In the genomic region with DNA sequence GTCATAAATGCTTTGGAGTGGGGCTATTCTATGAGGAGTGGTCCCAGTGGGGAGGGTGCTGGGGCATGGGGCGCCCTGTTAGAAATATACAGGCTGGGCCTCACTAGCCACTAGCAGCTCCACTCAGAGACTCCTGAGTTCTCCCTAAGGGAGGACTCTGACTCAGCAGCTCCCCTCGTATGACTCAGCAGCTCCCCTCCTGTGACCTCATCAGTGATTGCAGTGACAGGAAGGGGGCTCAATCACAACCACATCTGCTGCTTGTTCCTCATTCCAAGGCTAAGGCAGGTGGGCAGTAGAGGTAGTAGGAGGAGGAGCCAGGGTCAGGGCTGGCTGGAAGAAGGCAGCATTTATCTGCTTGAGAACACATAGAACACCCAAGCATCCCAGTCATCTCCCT, we compare ENCODE assay signal across 8 cellular contexts. TPM values are rescaled to one million over a fixed set of nuclear protein-coding genes. Genes with fewer than 3 reads are reported as not detected.
DNase-seq lines count a peak whose midpoint lies in the region; ATAC-seq and TF ChIP-seq lines count a peak whose summit lies in the region.

No MANE protein-coding gene starts in this region.

- H3K4me3 ChIP-seq in neural progenitor cell: no peak overlapping the region

- H3K79me2 ChIP-seq in neural progenitor cell (ENCODE audit: low read depth): no peaks in the 10 kb centered on the region

- no peaks in the 10 kb centered on the region for H3K36me3 ChIP-seq in neural progenitor cell

- in situ Hi-C loops in G401 (cut with HindIII; ENCODE audit: low sequenced_read_pairs): no loop called here

- no peaks in the 10 kb centered on the region for H3K4me1 ChIP-seq in neural progenitor cell

- no peaks in the 10 kb centered on the region for H4K20me1 ChIP-seq in neural progenitor cell (ENCODE audit: low read depth)

- H3K9me3 ChIP-seq in T-helper 17 cell (ENCODE audit: control insufficient read depth, low read length, poor library complexity, severe bottlenecking) (no peaks in the 10 kb centered on the region), neural progenitor cell (ENCODE audit: low read depth) (no peaks in the 10 kb centered on the region)

- H3K36me3 Mint-ChIP-seq in T-helper 17 cell (ENCODE audit: low read depth): peaks cover 8% of the 10 kb centered on the region
- H3K36me3 Mint-ChIP-seq in neural progenitor cell: peaks cover 36% of the 10 kb centered on the region

- H3K4me2 ChIP-seq in neural progenitor cell: no peak overlapping the region

- H3K9ac ChIP-seq in neural progenitor cell: no peak overlapping the region

- no peak overlapping the region for H2AFZ ChIP-seq in neural progenitor cell (replicated peaks)

- TF ChIP-seq CTCF in neural progenitor cell (IDR thresholded peaks at IDR 0.05): no peak

- ATAC-seq in GM18505 (IDR thresholded peaks at IDR 0.05; ENCODE audit: unreplicated experiment) (peak; percentile 71), HG03103 (IDR thresholded peaks at IDR 0.05; ENCODE audit: low read depth, unreplicated experiment) (peak; percentile 63), T-helper 17 cell (no peak), HG03521 (IDR thresholded peaks at IDR 0.05; ENCODE audit: unreplicated experiment) (no peak)

- H3K4me3 Mint-ChIP-seq in T-helper 17 cell (no peak overlapping the region), neural progenitor cell (no peak overlapping the region)

- no peak overlapping the region for H3K27ac ChIP-seq in neural progenitor cell

- H3K4me1 Mint-ChIP-seq in T-helper 17 cell (peaks cover 16% of the 10 kb centered on the region), neural progenitor cell (no peaks in the 10 kb centered on the region)

- H3K27me3 ChIP-seq in neural progenitor cell: no peaks in the 10 kb centered on the region

- no peaks in the 10 kb centered on the region for H3F3A ChIP-seq in neural progenitor cell (ENCODE audit: low read depth)

- H3K27ac Mint-ChIP-seq in T-helper 17 cell: peak overlapping the region; percentile 39
- H3K27ac Mint-ChIP-seq in neural progenitor cell: no peak overlapping the region

- no peaks in the 10 kb centered on the region for H3K27me3 Mint-ChIP-seq in T-helper 17 cell
- H3K27me3 Mint-ChIP-seq in neural progenitor cell (ENCODE audit: insufficient read depth, low read depth): peaks cover 3% of the 10 kb centered on the region

- DNase-seq in T-helper 17 cell (no peak), erythroblast (lab: John Stamatoyannopoulos, UW) (peak; percentile 29 to 72), stromal cell of bone marrow (ENCODE audit: low read depth) (peak; percentile 70), G401 (ENCODE audit: low spot score) (no peak), neural progenitor cell (ENCODE audit: low spot score) (no peak)

- TF ChIP-seq POLR2A in GM18505 (IDR thresholded peaks at IDR 0.05; ENCODE audit: borderline replicate concordance, extremely low read depth, insufficient read depth, insufficient read length) (no peak), erythroblast (IDR thresholded peaks at IDR 0.05; ENCODE audit: low read length) (no peak)

- no peaks in the 10 kb centered on the region for H3K9me3 Mint-ChIP-seq in neural progenitor cell

RNA-seq across cellular contexts. Expression of gene RASSF2, which starts 28.0 kb away (rescaled TPM):
- total RNA-seq in T-helper 17 cell (10 to 100 TPM; 30.6 to 34.4 TPM), neural progenitor cell (ENCODE audit: low replicate concordance) (13.9 and 14.6 TPM in 2 replicates)
- total RNA-seq in G401 (2014; rRNA removed; shearing (Covaris generic)): 1.7 and 3.4 TPM in 2 replicates

Comparison
In these comparisons a context has a peak if more than half of its experiments do, and no peak if none do; other contexts are left out.
1. ATAC-seq: peak in GM18505 (single experiment) and HG03103 (single experiment); none in T-helper 17 cell (single experiment) and HG03521 (single experiment).
2. DNase-seq: peak in erythroblast (2 of 2) and stromal cell of bone marrow (single experiment); none in T-helper 17 cell (0 of 3), G401 (single experiment) and neural progenitor cell (single experiment).